ENCODE assay signal across 16 cellular contexts in genomic region chrX:115539841-115540240, GRCh38. TPM values are rescaled to one million over a fixed set of nuclear protein-coding genes. Genes with fewer than 3 reads are reported as not detected.
A peak's percentile ranks its signal among the peaks of the same experiment; 100 is the strongest.
DNase-seq lines count a peak whose midpoint lies in the region; ATAC-seq and TF ChIP-seq lines count a peak whose summit lies in the region.
"Had no signal": no experiment of that assay in that cellular context is flagged by ENCODE, and none has a peak within 500 bp of the region (broad histone marks: within the 10 kb centered on the region; RNA-seq: fewer than 3 reads in every experiment).

No MANE protein-coding gene starts in this region.

- intact Hi-C loops in IMR-90 (cut with micrococcal nuclease) (no loop called here), stomach (cut with DNase I; ENCODE audit: low total_unique reads) (no loop called here), aorta (cut with DNase I) (no loop called here)

- H3K18ac ChIP-seq in IMR-90 (ENCODE audit: low read depth, low read length) = no peak overlapping the region

- H3K79me1 ChIP-seq in IMR-90 (ENCODE audit: low read depth in 1 of 2, low read length in 2 of 2) = no peaks in the 10 kb centered on the region

- no peak overlapping the region for H3K56ac ChIP-seq in IMR-90 (ENCODE audit: extremely low read depth, insufficient read depth, low read length)

- no peak for TF ChIP-seq POLR2A in IMR-90 (IDR thresholded peaks at IDR 0.05; ENCODE audit: low read depth, low read length)
- no peak for TF ChIP-seq POLR2A in stomach (IDR thresholded peaks at IDR 0.05)

- POLR2A ChIA-PET in IMR-90 (lab: Charles Lee; ENCODE audit: unreplicated experiment) = no interaction called here

- H4K20me1 ChIP-seq in IMR-90 (ENCODE audit: insufficient read depth, low read length) = no peaks in the 10 kb centered on the region
- H4K20me1 ChIP-seq: BLaER1 had no signal

- no peak overlapping the region for H2BK20ac ChIP-seq in IMR-90 (ENCODE audit: low read depth, low read length)

- H3K23ac ChIP-seq in IMR-90 (ENCODE audit: low read depth, low read length) = no peak overlapping the region

- H3K27ac ChIP-seq in IMR-90 (ENCODE audit: insufficient read depth, low read length) (no peak overlapping the region), stomach (no peak overlapping the region), aorta (ENCODE audit: low read depth in 1 of 2, low read length in 2 of 2) (no peak overlapping the region)
- H3K27ac ChIP-seq: 22Rv1, BLaER1 had no signal

- H3K4me3 ChIP-seq in IMR-90 (ENCODE audit: insufficient read depth, low read depth, low read length) (no peak overlapping the region), stomach (no peak overlapping the region), aorta (ENCODE audit: low read length in 2 of 2) (no peak overlapping the region)
- H3K4me3 ChIP-seq: BLaER1, GM12878 had no signal

- no peak for TF ChIP-seq RAD21 in IMR-90 (IDR thresholded peaks at IDR 0.05; ENCODE audit: low read length)

- BruUV-seq in IMR-90 (replicated peaks; lab: Mats Ljungman, UMichigan) = no TSS peak

- H3K9ac ChIP-seq in IMR-90 (ENCODE audit: low read depth, low read length) = no peak overlapping the region
- H3K9ac ChIP-seq: BLaER1 had no signal

- H3K14ac ChIP-seq in IMR-90 (replicated peaks; ENCODE audit: low read depth, low read length) = no peak overlapping the region

- no peak for ATAC-seq in IMR-90 (ENCODE audit: low read depth)
- no peak for ATAC-seq in aorta (ENCODE audit: low FRiP score)
- no peak for ATAC-seq in HG02798 (IDR thresholded peaks at IDR 0.05; ENCODE audit: poor library complexity, unreplicated experiment)
- ATAC-seq: GM12878, HepG2 had no signal

- no peaks in the 10 kb centered on the region for H3K36me3 ChIP-seq in IMR-90 (ENCODE audit: control insufficient read depth, insufficient read depth, low read length)
- no peaks in the 10 kb centered on the region for H3K36me3 ChIP-seq in stomach
- no peaks in the 10 kb centered on the region for H3K36me3 ChIP-seq in aorta (ENCODE audit: control insufficient read depth in 1 of 2, insufficient read depth in 2 of 2, low read length in 1 of 2)
- H3K36me3 ChIP-seq: BLaER1 had no signal

- DNase-seq in Daoy (ENCODE audit: low read depth) (peak; percentile 6), IMR-90 (peak; percentile 8), dermis microvascular lymphatic vessel endothelial cell (ENCODE audit: low read depth in 2 of 2) (peak; percentile 47 to 68), lung microvascular endothelial cell (ENCODE audit: low read depth in 2 of 2) (peak; percentile 68 to 72), stomach (no peak), aorta (no peak)
- DNase-seq: Caco-2; CD8-positive, alpha-beta memory T cell; DND-41; GOT3; H9 had no signal

- H3K4me1 ChIP-seq in IMR-90 (ENCODE audit: control insufficient read depth, insufficient read depth, low read length) (no peaks in the 10 kb centered on the region), stomach (no peaks in the 10 kb centered on the region), aorta (ENCODE audit: control insufficient read depth in 1 of 2, insufficient read depth in 2 of 2, low read length in 2 of 2) (no peaks in the 10 kb centered on the region)
- H3K4me1 ChIP-seq: BLaER1, Caco-2 had no signal

- no peak overlapping the region for H2AK9ac ChIP-seq in IMR-90 (replicated peaks; ENCODE audit: low read depth, low read length, poor library complexity)

- no peak overlapping the region for H2BK5ac ChIP-seq in IMR-90 (ENCODE audit: low read depth, low read length, poor library complexity, severe bottlenecking)

- no peaks in the 10 kb centered on the region for H3K9me3 ChIP-seq in IMR-90 (ENCODE audit: control insufficient read depth, insufficient read depth, low read length)
- H3K9me3 ChIP-seq in stomach = no peaks in the 10 kb centered on the region
- no peaks in the 10 kb centered on the region for H3K9me3 ChIP-seq in aorta (ENCODE audit: control insufficient read depth, low read length)
- H3K9me3 ChIP-seq: Caco-2 had no signal

- no peak overlapping the region for H2BK120ac ChIP-seq in IMR-90 (ENCODE audit: low read depth, low read length)

- H3K4ac ChIP-seq in IMR-90 (ENCODE audit: low read depth, low read length) = no peak overlapping the region

- CTCF ChIA-PET in IMR-90 (lab: Yijun Ruan, JAX) = no interaction called here

- dilution Hi-C loops in IMR-90 (cut with HindIII; ENCODE audit: low sequenced_read_pairs, unreplicated experiment) = no loop called here

- H3K4me2 ChIP-seq in IMR-90 (ENCODE audit: low read depth, low read length) = no peak overlapping the region
- H3K4me2 ChIP-seq: BLaER1 had no signal

- no peaks in the 10 kb centered on the region for H3K9me1 ChIP-seq in IMR-90 (ENCODE audit: insufficient read depth, low read length)

- H2AFZ ChIP-seq in IMR-90 (replicated peaks; ENCODE audit: low read length, poor library complexity) = no peak overlapping the region

- peaks cover 3% of the 10 kb centered on the region; the same call in 1 of the 2 replicates for H3K27me3 ChIP-seq in IMR-90 (ENCODE audit: control insufficient read depth, insufficient read depth, low read length)
- H3K27me3 ChIP-seq in stomach = no peaks in the 10 kb centered on the region
- H3K27me3 ChIP-seq in aorta (ENCODE audit: control insufficient read depth in 1 of 2, insufficient read depth in 2 of 2, low read length in 1 of 2) = no peaks in the 10 kb centered on the region

- H4K8ac ChIP-seq in IMR-90 (ENCODE audit: low read depth in 2 of 2, low read length in 2 of 2) = no peak overlapping the region

- TF ChIP-seq CTCF in IMR-90 (conservative IDR thresholded peaks at IDR 0.05; ENCODE audit: low read depth, low read length) (no peak), stomach (IDR thresholded peaks at IDR 0.05) (no peak)

- H4K91ac ChIP-seq in IMR-90 (ENCODE audit: insufficient read depth, low read depth, low read length) = no peak overlapping the region

- no CpG with 5 or more reads among the region's 2 CpGs for WGBS in IMR-90 (ENCODE audit: extremely low coverage in 2 of 2, insufficient read length in 1 of 2), 2 experiments
- 74 to 86% (median 78%) methylated on average over 2 of the region's 2 CpGs for WGBS in stomach, 5 donors
- 76 to 84% methylated on average over 2 of the region's 2 CpGs for WGBS in aorta, 2 donors

- no peak for TF ChIP-seq EP300 in stomach (IDR thresholded peaks at IDR 0.05)

- H2AK5ac ChIP-seq in IMR-90 (ENCODE audit: low read depth, low read length) = no peak overlapping the region

- no peak overlapping the region for H4K5ac ChIP-seq in IMR-90 (ENCODE audit: low read depth, low read length)

- in situ Hi-C loops in IMR-90 (cut with MboI; ENCODE audit: low sequenced_read_pairs) = no loop called here

- H2BK15ac ChIP-seq in IMR-90 (ENCODE audit: low read depth, low read length) = no peak overlapping the region

TF ChIP-seq in IMR-90, 13 proteins besides CTCF, POLR2A, EP300 and RAD21:
- TF ChIP-seq MAFK (IDR thresholded peaks at IDR 0.05; ENCODE audit: low read depth, low read length) = no peak
- TF ChIP-seq CHD1 (IDR thresholded peaks at IDR 0.05; ENCODE audit: low read depth, low read length) = no peak
- TF ChIP-seq ELK1 (IDR thresholded peaks at IDR 0.05; ENCODE audit: borderline replicate concordance, low read depth, low read length) = no peak
- no peak for TF ChIP-seq NFE2L2 (IDR thresholded peaks at IDR 0.05; ENCODE audit: low read depth, low read length)
- TF ChIP-seq MXI1 (IDR thresholded peaks at IDR 0.05; ENCODE audit: borderline replicate concordance, low read depth, low read length) = no peak
- no peak for TF ChIP-seq BHLHE40 (IDR thresholded peaks at IDR 0.05; ENCODE audit: low read depth, low read length)
- TF ChIP-seq CEBPB (IDR thresholded peaks at IDR 0.05; ENCODE audit: low read depth, low read length) = no peak
- TF ChIP-seq RFX5 (IDR thresholded peaks at IDR 0.05; ENCODE audit: low read depth, low read length) = no peak
- no peak for TF ChIP-seq FOS (IDR thresholded peaks at IDR 0.05; ENCODE audit: low read depth, low read length)
- TF ChIP-seq RCOR1 (IDR thresholded peaks at IDR 0.05; ENCODE audit: insufficient replicate concordance, low read length) = no peak
- TF ChIP-seq SMC3 (IDR thresholded peaks at IDR 0.05; ENCODE audit: low read depth, low read length) = no peak
- TF ChIP-seq, protein P1, sequence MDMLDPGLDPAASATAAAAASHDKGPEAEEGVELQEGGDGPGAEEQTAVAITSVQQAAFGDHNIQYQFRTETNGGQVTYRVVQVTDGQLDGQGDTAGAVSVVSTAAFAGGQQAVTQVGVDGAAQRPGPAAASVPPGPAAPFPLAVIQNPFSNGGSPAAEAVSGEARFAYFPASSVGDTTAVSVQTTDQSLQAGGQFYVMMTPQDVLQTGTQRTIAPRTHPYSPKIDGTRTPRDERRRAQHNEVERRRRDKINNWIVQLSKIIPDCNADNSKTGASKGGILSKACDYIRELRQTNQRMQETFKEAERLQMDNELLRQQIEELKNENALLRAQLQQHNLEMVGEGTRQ (IDR thresholded peaks at IDR 0.05; ENCODE audit: low read depth, low read length) = no peak
- TF ChIP-seq MAZ (IDR thresholded peaks at IDR 0.05; ENCODE audit: borderline replicate concordance, low read depth, low read length) = no peak

RNA-seq across cellular contexts. Expression of gene PLS3, which starts 21.1 kb away (rescaled TPM):
- total RNA-seq in Daoy (2014; rRNA removed; shearing (Covaris generic)) = 111 and 115 TPM in 2 replicates
- total RNA-seq in IMR-90 (2012; rRNA removed) (252 and 370 TPM in 2 replicates), dermis microvascular lymphatic vessel endothelial cell (318 and 330 TPM in 2 replicates), lung microvascular endothelial cell (277 and 321 TPM in 2 replicates), stomach (100 to 1,000 TPM in 1 of 5 donors, 10 to 100 TPM in 3, 1 to 10 TPM in 1; 7.5 to 129 (median 59.6) TPM), aorta (100 to 1,000 TPM; 481 to 708 TPM)
- polyA plus RNA-seq in IMR-90 (2012; rRNA removed) (123 and 158 TPM in 2 replicates), stomach (10 to 100 TPM; 21.5 to 36.0 (median 25.1) TPM), aorta (100 to 1,000 TPM; 241 to 380 TPM)
- polyA plus RNA-seq in IMR-90 (2012; cell fraction: cytosol; rRNA removed) = 14.7 and 45.1 TPM in 2 replicates
- polyA plus RNA-seq in IMR-90 (2012; cell fraction: nucleus; rRNA removed; ENCODE audit: low replicate concordance) = 5.9 and 65.2 TPM in 2 replicates
- polyA plus RNA-seq: CD8-positive, alpha-beta memory T cell had no signal

Comparison
In these comparisons a context has a peak if more than half of its experiments do, and no peak if none do; other contexts are left out.
1. DNase-seq: peak in Daoy (single experiment), IMR-90 (single experiment), dermis microvascular lymphatic vessel endothelial cell (2 of 2) and lung microvascular endothelial cell (2 of 2); none in stomach (single experiment) and aorta (0 of 2).